In the genomic region with DNA sequence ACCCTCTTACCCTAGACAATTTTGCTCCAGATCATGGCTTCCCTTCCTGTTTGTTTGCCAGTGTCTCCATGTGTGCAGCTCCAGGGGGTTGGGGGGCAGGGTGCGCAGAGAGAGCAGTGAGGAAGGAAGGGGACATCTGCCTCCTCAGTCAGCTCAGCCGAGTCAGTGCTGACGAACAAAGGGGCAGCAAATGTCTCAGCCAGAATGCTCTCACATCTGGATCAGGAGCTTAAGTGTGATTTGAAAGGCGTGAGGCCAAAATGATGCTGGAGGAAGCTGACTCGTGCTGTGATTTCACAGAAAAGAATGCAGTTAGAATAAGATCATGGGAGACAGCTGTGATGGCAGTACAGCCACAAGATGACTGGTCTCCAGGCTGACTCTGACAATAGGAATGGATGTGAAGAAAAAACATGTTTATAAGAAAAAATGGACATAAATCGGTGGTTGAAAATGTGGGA, we compare ENCODE assay signal across 8 cellular contexts. TPM values are rescaled to one million over a fixed set of nuclear protein-coding genes. Genes with fewer than 3 reads are reported as not detected.
DNase-seq lines count a peak whose midpoint lies in the region; ATAC-seq lines count a peak whose summit lies in the region.

No MANE protein-coding gene starts in this region.

- ATAC-seq in activated T-cell treated with anti-CD3 and anti-CD28 coated beads, Interleukin-2, amount 50 U/mL, for 72 hours (replicated peaks in 1 of 2) = peak; percentile 77
- no peak for ATAC-seq in HG02981 (IDR thresholded peaks at IDR 0.05; ENCODE audit: unreplicated experiment)

- H3K36me3 Mint-ChIP-seq in activated T-cell treated with anti-CD3 and anti-CD28 coated beads, Interleukin-2, amount 50 U/mL, for 72 hours (ENCODE audit: insufficient read depth in 2 of 2) = peaks cover 0 to 2% of the 10 kb centered on the region in 2 donors

- peak overlapping the region; percentile 17 for H3K27ac Mint-ChIP-seq in activated T-cell treated with anti-CD3 and anti-CD28 coated beads, Interleukin-2, amount 50 U/mL, for 72 hours

- H3K27me3 Mint-ChIP-seq in activated T-cell treated with anti-CD3 and anti-CD28 coated beads, Interleukin-2, amount 50 U/mL, for 72 hours (ENCODE audit: low read depth) = no peaks in the 10 kb centered on the region

- H3K9me3 Mint-ChIP-seq in activated T-cell treated with anti-CD3 and anti-CD28 coated beads, Interleukin-2, amount 50 U/mL, for 72 hours = no peaks in the 10 kb centered on the region

- DNase-seq in activated CD8-positive, alpha-beta memory T cell treated with anti-CD3 and anti-CD28 coated beads, Interleukin-2, amount 50 U/mL, for 48 hours = peak; percentile 67
- DNase-seq in activated CD8-positive, alpha-beta memory T cell treated with anti-CD3 and anti-CD28 coated beads for 24 hours = no peak
- DNase-seq in activated T-cell treated with anti-CD3 and anti-CD28 coated beads, Interleukin-2, amount 50 U/mL, for 72 hours = peak; percentile 62 to 72
- DNase-seq in glomerular visceral epithelial cell (ENCODE audit: extremely low spot score) (peak; percentile 97), putamen (ENCODE audit: low spot score) (peak; percentile 42), iPS-NIHi11 (ENCODE audit: low spot score) (no peak), Kasumi-1 (lab: John Stamatoyannopoulos, UW) (no peak)

- H3K4me3 Mint-ChIP-seq in activated T-cell treated with anti-CD3 and anti-CD28 coated beads, Interleukin-2, amount 50 U/mL, for 72 hours = peak overlapping the region; percentile 73

- peaks cover 59% of the 10 kb centered on the region for H3K4me1 Mint-ChIP-seq in activated T-cell treated with anti-CD3 and anti-CD28 coated beads, Interleukin-2, amount 50 U/mL, for 72 hours (ENCODE audit: low read depth)

RNA-seq across cellular contexts. Expression of gene CDK17, which starts 27.1 kb away (rescaled TPM):
- total RNA-seq in activated T-cell treated with anti-CD3 and anti-CD28 coated beads, Interleukin-2, amount 50 U/mL, for 72 hours = 10 to 100 TPM; 54.4 to 61.9 TPM

Comparison
In these comparisons a context has a peak if more than half of its experiments do, and no peak if none do; other contexts are left out.
1. DNase-seq: peak in activated CD8-positive, alpha-beta memory T cell treated with anti-CD3 and anti-CD28 coated beads, Interleukin-2, amount 50 U/mL, for 48 hours (single experiment), activated T-cell treated with anti-CD3 and anti-CD28 coated beads, Interleukin-2, amount 50 U/mL, for 72 hours (2 of 2), glomerular visceral epithelial cell (single experiment) and putamen (single experiment); none in activated CD8-positive, alpha-beta memory T cell treated with anti-CD3 and anti-CD28 coated beads for 24 hours (single experiment), iPS-NIHi11 (single experiment) and Kasumi-1 (0 of 2).